ENCODE assay signal across 8 cellular contexts in genomic region chr14:25884657-25885056, GRCh38.
"Had no signal": no experiment of that assay in that cellular context is flagged by ENCODE, and none has a peak within 500 bp of the region (broad histone marks: within the 10 kb centered on the region; RNA-seq: fewer than 3 reads in every experiment).

No MANE protein-coding gene starts in this region.

- FAIRE-seq: G401.6, GM12878, GM12891, GM12892, GM18507, GM19239 had no signal

- DNase-seq: GDM1, GF-D8 had no signal

- ATAC-seq: GM12878 had no signal

- H3K4me3 ChIP-seq: GM12878 had no signal
